ENCODE assay signal across 8 cellular contexts in the genomic region with DNA sequence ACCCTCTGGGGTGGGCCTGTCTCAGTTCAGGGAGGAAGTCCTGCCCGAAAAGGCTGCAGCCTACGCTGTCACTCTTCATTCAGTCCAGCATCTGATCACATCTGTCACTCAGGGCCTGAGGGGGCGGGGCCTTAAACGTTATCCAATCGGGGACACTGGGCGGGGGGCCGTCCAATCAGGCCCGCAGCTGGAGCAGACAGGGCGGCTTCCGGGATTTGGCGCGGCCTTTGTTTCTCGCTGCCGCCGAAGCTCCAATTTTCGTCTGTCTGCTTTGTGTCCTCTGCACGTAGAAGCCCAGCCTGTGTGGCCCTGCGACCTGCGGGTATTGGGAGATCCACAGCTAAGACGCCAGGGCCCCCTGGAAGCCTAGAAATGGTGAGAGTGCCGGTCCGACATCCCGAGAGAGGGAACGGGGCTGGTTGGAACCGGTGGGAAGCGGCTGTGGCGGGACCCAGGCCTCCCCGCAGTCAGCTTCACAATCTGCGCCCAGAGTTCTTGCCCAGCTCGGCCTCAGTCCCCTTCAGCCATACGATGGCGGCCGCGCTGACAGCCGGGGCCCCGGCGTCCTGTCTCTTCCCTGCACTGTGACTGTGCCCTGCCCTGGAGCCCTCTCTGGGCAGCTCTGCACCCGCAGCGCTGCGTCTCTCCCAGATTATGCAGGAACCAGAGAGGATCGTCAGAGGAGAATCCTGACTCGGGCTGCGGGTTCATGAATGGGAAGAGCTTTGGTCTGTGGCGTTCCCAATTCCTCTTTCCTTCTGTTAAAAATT. TPM values are rescaled to one million over a fixed set of nuclear protein-coding genes. Genes with fewer than 3 reads are reported as not detected.
A peak's percentile ranks its signal among the peaks of the same experiment; 100 is the strongest.
DNase-seq lines count a peak whose midpoint lies in the region; ATAC-seq and TF ChIP-seq lines count a peak whose summit lies in the region.

A gene (plus strand): TSS at position 224 of the 770 bp plus-strand sequence. CDS start 149 bp downstream, at position 373.

- peak within 1 kb of the TSS; percentile 76 for H4K5ac ChIP-seq in H9 (ENCODE audit: insufficient read length, low read depth, low read length)

- H3K4me2 ChIP-seq in H9 (ENCODE audit: insufficient read depth, insufficient read length, low read length) (peak within 1 kb of the TSS; percentile 81), mesenchymal stem cell (ENCODE audit: low read length, poor library complexity, severe bottlenecking) (peak within 1 kb of the TSS; percentile 96)

- H2BK5ac ChIP-seq in H9 (ENCODE audit: insufficient read length, low read length) (peak within 1 kb of the TSS; percentile 96), mesenchymal stem cell (ENCODE audit: low read depth, low read length, poor library complexity, severe bottlenecking) (no peak within 1 kb of the TSS)

- H3K56ac ChIP-seq in H9 (ENCODE audit: insufficient read length, low read depth, low read length), result no peak within 1 kb of the TSS

- DNase-seq in CD4-positive, alpha-beta T cell, result peak in 6 of 10 experiments; percentile 25 to 59 (median 34)
- DNase-seq in H9 (peak; percentile 97), NCI-H2029 (lab: John Stamatoyannopoulos, UW) (peak; percentile 82), endodermal cell (peak; percentile 99), mesenchymal stem cell (peak; percentile 85)
- peak; percentile 59 for DNase-seq in activated CD4-positive, alpha-beta memory T cell treated with anti-CD3 and anti-CD28 coated beads for 36 hours
- DNase-seq in stimulated activated CD8-positive, alpha-beta memory T cell treated with anti-CD3 and anti-CD28 coated beads, Interleukin-15, amount 100 ng/mL, for 1 hour (ENCODE audit: low read depth), result peak; percentile 2

- intact Hi-C loops in CD4-positive, alpha-beta T cell (cut with DNase I, micrococcal nuclease), result no loop called here
- intact Hi-C loops in activated CD4-positive, alpha-beta memory T cell treated with anti-CD3 and anti-CD28 coated beads for 36 hours (cut with micrococcal nuclease), result no loop called here

- H3K79me1 ChIP-seq in H9 (ENCODE audit: insufficient read depth, low read depth, low read length, poor library complexity, severe bottlenecking) (peaks cover 3% of the 10 kb centered on the region), mesenchymal stem cell (replicated peaks; ENCODE audit: low read length, poor library complexity, severe bottlenecking) (peaks cover 3% of the 10 kb centered on the region)

- peak within 1 kb of the TSS; percentile 82 for H3K4me3 Mint-ChIP-seq in CD4-positive, alpha-beta T cell
- H3K4me3 Mint-ChIP-seq in H9 (peak within 1 kb of the TSS; percentile 90 to 94), endodermal cell (peak within 1 kb of the TSS; percentile 89)
- peak within 1 kb of the TSS; percentile 66 for H3K4me3 Mint-ChIP-seq in activated CD4-positive, alpha-beta memory T cell treated with anti-CD3 and anti-CD28 coated beads for 36 hours

- no peaks in the 10 kb centered on the region for H3K79me2 ChIP-seq in H9 (ENCODE audit: insufficient read depth, low read length)

- H4K91ac ChIP-seq in H9 (ENCODE audit: insufficient read length, low read depth, low read length), result no peak within 1 kb of the TSS
- H4K91ac ChIP-seq in mesenchymal stem cell (ENCODE audit: low read length), result no peak within 1 kb of the TSS

- H4K8ac ChIP-seq in H9 (replicated peaks; ENCODE audit: insufficient read length, low read depth, low read length) (peak within 1 kb of the TSS; percentile 47), mesenchymal stem cell (ENCODE audit: low read length) (no peak within 1 kb of the TSS)

- H2BK120ac ChIP-seq in H9 (ENCODE audit: low read depth, low read length, poor library complexity, severe bottlenecking) (peak within 1 kb of the TSS; percentile 86), mesenchymal stem cell (ENCODE audit: low read depth, low read length) (no peak within 1 kb of the TSS)

- H3K4ac ChIP-seq in H9 (ENCODE audit: low read depth, low read length) (no peak within 1 kb of the TSS), mesenchymal stem cell (ENCODE audit: low read depth in 1 of 2, low read length in 2 of 2) (no peak within 1 kb of the TSS)

- H3K18ac ChIP-seq in H9 (ENCODE audit: insufficient read length, low read depth, low read length), result peak within 1 kb of the TSS; percentile 99
- no peak within 1 kb of the TSS for H3K18ac ChIP-seq in mesenchymal stem cell (ENCODE audit: low read depth in 1 of 2, low read length in 2 of 2)

- peaks cover 3% of the 10 kb centered on the region for H3K9me3 Mint-ChIP-seq in CD4-positive, alpha-beta T cell
- peaks cover 3 to 23% of the 10 kb centered on the region in 2 experiments; a peak in 4 of 5 replicates for H3K9me3 Mint-ChIP-seq in H9
- peaks cover 4% of the 10 kb centered on the region for H3K9me3 Mint-ChIP-seq in activated CD4-positive, alpha-beta memory T cell treated with anti-CD3 and anti-CD28 coated beads for 36 hours
- peaks cover 14% of the 10 kb centered on the region for H3K9me3 Mint-ChIP-seq in endodermal cell

- CTCF ChIA-PET in CD4-positive, alpha-beta T cell (lab: Charles Lee), result no interaction called here
- CTCF ChIA-PET in activated CD4-positive, alpha-beta memory T cell treated with anti-CD3 and anti-CD28 coated beads for 36 hours (lab: Charles Lee), result interaction anchor here (0.7 to 0.8 kb wide), 2 partner anchors 11 to 1633 kb away, joined by 3 read pairs; no protein-coding TSS in a partner anchor

- H2AK5ac ChIP-seq in H9 (ENCODE audit: insufficient read length, low read length) (no peak within 1 kb of the TSS), mesenchymal stem cell (ENCODE audit: low read length, severe bottlenecking) (no peak within 1 kb of the TSS)

- H3K27me3 Mint-ChIP-seq in CD4-positive, alpha-beta T cell, result peaks cover 34% of the 10 kb centered on the region
- H3K27me3 Mint-ChIP-seq in H9 (ENCODE audit: low read depth) (no peaks in the 10 kb centered on the region), endodermal cell (ENCODE audit: insufficient read depth) (no peaks in the 10 kb centered on the region)
- peaks cover 24% of the 10 kb centered on the region for H3K27me3 Mint-ChIP-seq in activated CD4-positive, alpha-beta memory T cell treated with anti-CD3 and anti-CD28 coated beads for 36 hours

- H3K4me1 ChIP-seq in H9 (ENCODE audit: insufficient read depth, low read length) (no peaks in the 10 kb centered on the region; the same call in 1 of the 2 replicates), endodermal cell (ENCODE audit: control insufficient read depth, insufficient read depth, low read length) (no peaks in the 10 kb centered on the region), mesenchymal stem cell (ENCODE audit: control insufficient read depth, insufficient read depth, low read depth, low read length) (peaks cover 1% of the 10 kb centered on the region)

- H3K4me1 Mint-ChIP-seq in CD4-positive, alpha-beta T cell (ENCODE audit: low read depth), result peaks cover 14% of the 10 kb centered on the region
- H3K4me1 Mint-ChIP-seq in H9 (peaks cover 16 to 18% of the 10 kb centered on the region in 2 experiments), endodermal cell (peaks cover 8% of the 10 kb centered on the region)
- H3K4me1 Mint-ChIP-seq in activated CD4-positive, alpha-beta memory T cell treated with anti-CD3 and anti-CD28 coated beads for 36 hours (ENCODE audit: low read depth), result peaks cover 2% of the 10 kb centered on the region

- H3K14ac ChIP-seq in H9 (ENCODE audit: insufficient read depth, low read length), result peak within 1 kb of the TSS; percentile 99
- no peak within 1 kb of the TSS for H3K14ac ChIP-seq in mesenchymal stem cell (ENCODE audit: low read length in 2 of 2)

- H3K23ac ChIP-seq in H9 (ENCODE audit: insufficient read length, low read depth, low read length), result no peak within 1 kb of the TSS
- H3K23ac ChIP-seq in mesenchymal stem cell (ENCODE audit: low read length in 2 of 2), result no peak within 1 kb of the TSS

- H2BK20ac ChIP-seq in H9 (ENCODE audit: low read depth, low read length, poor library complexity, severe bottlenecking), result no peak within 1 kb of the TSS

- H2BK15ac ChIP-seq in H9 (ENCODE audit: low read depth, low read length) (no peak within 1 kb of the TSS), mesenchymal stem cell (ENCODE audit: low read depth, poor library complexity, severe bottlenecking) (no peak within 1 kb of the TSS)

- H3K9ac ChIP-seq in H9 (ENCODE audit: extremely low read depth, insufficient read length, low read length) (peak within 1 kb of the TSS; percentile 98), endodermal cell (ENCODE audit: extremely low read depth, low read length, poor library complexity, severe bottlenecking) (peak within 1 kb of the TSS; percentile 97), mesenchymal stem cell (ENCODE audit: low read length) (peak within 1 kb of the TSS; percentile 91)

- POLR2A ChIA-PET in CD4-positive, alpha-beta T cell (lab: Charles Lee), result no interaction called here
- POLR2A ChIA-PET in activated CD4-positive, alpha-beta memory T cell treated with anti-CD3 and anti-CD28 coated beads for 36 hours (lab: Charles Lee), result no interaction called here

- no peaks in the 10 kb centered on the region for H3K9me3 ChIP-seq in CD4-positive, alpha-beta T cell (ENCODE audit: control insufficient read depth, low read length)
- H3K9me3 ChIP-seq in H9 (ENCODE audit: control insufficient read depth, low read depth, low read length), result no peaks in the 10 kb centered on the region
- peaks cover 35% of the 10 kb centered on the region for H3K9me3 ChIP-seq in endodermal cell (ENCODE audit: control insufficient read depth, low read length)
- peaks cover 22% of the 10 kb centered on the region for H3K9me3 ChIP-seq in mesenchymal stem cell (ENCODE audit: control insufficient read depth, low read length)

- H3K4me3 ChIP-seq in endodermal cell (ENCODE audit: low read length), result peak within 1 kb of the TSS; percentile 97
- peak within 1 kb of the TSS; percentile 76 for H3K4me3 ChIP-seq in mesenchymal stem cell (ENCODE audit: insufficient read depth in 1 of 2, low read depth in 1 of 2, low read length in 2 of 2)

- no peaks in the 10 kb centered on the region for H4K20me1 ChIP-seq in H9 (ENCODE audit: control insufficient read depth, insufficient read depth, insufficient read length)

- peaks cover 8% of the 10 kb centered on the region for H3K27me3 ChIP-seq in CD4-positive, alpha-beta T cell (ENCODE audit: control insufficient read depth, insufficient read depth, low read length)
- no peaks in the 10 kb centered on the region for H3K27me3 ChIP-seq in H9 (ENCODE audit: insufficient read depth, low read length)
- H3K27me3 ChIP-seq in endodermal cell (ENCODE audit: control insufficient read depth, insufficient read depth, low read length, poor library complexity, severe bottlenecking), result no peaks in the 10 kb centered on the region
- no peaks in the 10 kb centered on the region for H3K27me3 ChIP-seq in mesenchymal stem cell (ENCODE audit: control insufficient read depth in 1 of 2, insufficient read depth in 1 of 2, low read length in 2 of 2)

- no peak within 1 kb of the TSS for H3K27ac ChIP-seq in CD4-positive, alpha-beta T cell (ENCODE audit: low read depth, low read length)
- H3K27ac ChIP-seq in H9 (ENCODE audit: insufficient read length, low read depth, low read length) (peak within 1 kb of the TSS; percentile 94), endodermal cell (ENCODE audit: low read depth, low read length) (peak within 1 kb of the TSS; percentile 99), mesenchymal stem cell (ENCODE audit: low read length, poor library complexity, severe bottlenecking) (no peak within 1 kb of the TSS)

- H2AFZ ChIP-seq in H9 (ENCODE audit: low read length) (no peak within 1 kb of the TSS), mesenchymal stem cell (ENCODE audit: low read depth, low read length) (peak within 1 kb of the TSS; percentile 43)

- H3K23me2 ChIP-seq in H9 (ENCODE audit: insufficient read length, low read depth, low read length, poor library complexity, severe bottlenecking), result peaks cover 11% of the 10 kb centered on the region

- peak; percentile 99 for ATAC-seq in CD4-positive, alpha-beta T cell (ENCODE audit: poor library complexity)
- no peak for ATAC-seq in HG02610 (IDR thresholded peaks at IDR 0.05; ENCODE audit: unreplicated experiment)

- no CpG with 5 or more reads among the region's 44 CpGs for WGBS in H9 (ENCODE audit: extremely low coverage, insufficient read length, low lambda C conversion rate)
- WGBS in endodermal cell (ENCODE audit: insufficient coverage in 1 of 2, insufficient read length in 1 of 2), 2 experiments, result 0 to 1% methylated on average over 13 to 43 of the region's 44 CpGs
- WGBS in mesenchymal stem cell, result under 1% methylated on average over 41 of the region's 44 CpGs

- peak within 1 kb of the TSS; percentile 20 for H3T11ph ChIP-seq in H9 (ENCODE audit: low read length)

- H3K36me3 ChIP-seq in endodermal cell (ENCODE audit: control insufficient read depth, insufficient read depth, low read length), result peaks cover 55% of the 10 kb centered on the region
- no peaks in the 10 kb centered on the region for H3K36me3 ChIP-seq in mesenchymal stem cell (ENCODE audit: control insufficient read depth in 1 of 2, insufficient read depth in 2 of 2, low read depth in 1 of 2, low read length in 2 of 2)

- H2BK12ac ChIP-seq in H9 (ENCODE audit: insufficient read length, low read depth, low read length) (peak within 1 kb of the TSS; percentile 93), mesenchymal stem cell (ENCODE audit: low read length in 2 of 2) (no peak within 1 kb of the TSS)

- H3K36me3 Mint-ChIP-seq in CD4-positive, alpha-beta T cell (ENCODE audit: low read depth), result peaks cover 3% of the 10 kb centered on the region
- H3K36me3 Mint-ChIP-seq in H9 (ENCODE audit: insufficient read depth in 1 of 3, low read depth in 3 of 3) (peaks cover 23 to 32% (median 31%) of the 10 kb centered on the region in 3 experiments), endodermal cell (ENCODE audit: low read depth) (peaks cover 44% of the 10 kb centered on the region)
- H3K36me3 Mint-ChIP-seq in activated CD4-positive, alpha-beta memory T cell treated with anti-CD3 and anti-CD28 coated beads for 36 hours, result peaks cover 2% of the 10 kb centered on the region

- no peak within 1 kb of the TSS for H3K27ac Mint-ChIP-seq in CD4-positive, alpha-beta T cell
- H3K27ac Mint-ChIP-seq in H9 (peak within 1 kb of the TSS; percentile 99 to 100 (median 100)), endodermal cell (peak within 1 kb of the TSS; percentile 99)
- no peak within 1 kb of the TSS for H3K27ac Mint-ChIP-seq in activated CD4-positive, alpha-beta memory T cell treated with anti-CD3 and anti-CD28 coated beads for 36 hours

- TF ChIP-seq CTCF in CD4-positive, alpha-beta T cell (IDR thresholded peaks at IDR 0.05), result no peak
- TF ChIP-seq CTCF in H9 (conservative IDR thresholded peaks at IDR 0.05) (no peak), endodermal cell (conservative IDR thresholded peaks at IDR 0.05) (no peak)

RNA-seq across cellular contexts. Expression of the gene that starts here (rescaled TPM):
- not detected for total RNA-seq in CD4-positive, alpha-beta T cell
- total RNA-seq in H9 (2021) (19.7 and 21.4 TPM in 2 replicates), endodermal cell (10 to 100 TPM; 40.3 to 83.9 TPM)
- under 1 TPM; 0.31 to 0.51 TPM for total RNA-seq in activated CD4-positive, alpha-beta memory T cell treated with anti-CD3 and anti-CD28 coated beads for 36 hours
- 21.7 TPM for polyA plus RNA-seq in endodermal cell (2013, experiment 1 of 2)
- 27.6 TPM for polyA plus RNA-seq in endodermal cell (2013, experiment 2 of 2)
- polyA plus RNA-seq in mesenchymal stem cell (2013, experiment 1 of 2), result 1.0 TPM
- polyA plus RNA-seq in mesenchymal stem cell (2013, experiment 2 of 2), result 0.79 TPM

Comparison
In these comparisons a context has a peak if more than half of its experiments do, and no peak if none do; other contexts are left out.
1. RNA of the gene that starts here (total RNA-seq): 40.3 to 83.9 TPM in endodermal cell and 19.7 to 21.4 TPM in H9; 0.31 to 0.51 TPM in activated CD4-positive, alpha-beta memory T cell treated with anti-CD3 and anti-CD28 coated beads for 36 hours and not detected in CD4-positive, alpha-beta T cell; every median in the first group is over 10 times any median in the second.
2. Peak in DNase-seq and ATAC-seq in CD4-positive, alpha-beta T cell; RNA of the gene not detected or under 1 TPM.
3. Peak in DNase-seq in activated CD4-positive, alpha-beta memory T cell treated with anti-CD3 and anti-CD28 coated beads for 36 hours; RNA of the gene not detected or under 1 TPM.
4. DNase-seq: peak in every context shown above with its lines; median percentile 99 in endodermal cell; 97 in H9; 85 in mesenchymal stem cell; 82 in NCI-H2029; 59 in activated CD4-positive, alpha-beta memory T cell treated with anti-CD3 and anti-CD28 coated beads for 36 hours; 34 in CD4-positive, alpha-beta T cell; 2 in stimulated activated CD8-positive, alpha-beta memory T cell treated with anti-CD3 and anti-CD28 coated beads, Interleukin-15, amount 100 ng/mL, for 1 hour.
5. H3K27ac ChIP-seq: peak in H9 (single experiment) and endodermal cell (single experiment); none in CD4-positive, alpha-beta T cell (single experiment) and mesenchymal stem cell (single experiment).
6. H3K27ac Mint-ChIP-seq: peak in H9 (3 of 3) and endodermal cell (single experiment); none in CD4-positive, alpha-beta T cell (single experiment) and activated CD4-positive, alpha-beta memory T cell treated with anti-CD3 and anti-CD28 coated beads for 36 hours (single experiment).
7. Peak in every context shown above with its lines, with median percentiles within 50 percentile points of each other: H3K4me3 Mint-ChIP-seq and H3K9ac ChIP-seq.